Comparison of ENCODE assay signal across 10 cellular contexts in genomic region chr1:180157576-180158057, GRCh38. TPM values are rescaled to one million over a fixed set of nuclear protein-coding genes. Genes with fewer than 3 reads are reported as not detected.
DNase-seq lines count a peak whose midpoint lies in the region; ATAC-seq and TF ChIP-seq lines count a peak whose summit lies in the region.
"Had no signal": no experiment of that assay in that cellular context is flagged by ENCODE, and none has a peak within 500 bp of the region (broad histone marks: within the 10 kb centered on the region; RNA-seq: fewer than 3 reads in every experiment).

No MANE protein-coding gene starts in this region.

- H3K27ac ChIP-seq in smooth muscle cell (ENCODE audit: low read depth): no peak overlapping the region
- no peak overlapping the region for H3K27ac ChIP-seq in gastroesophageal sphincter

- TF ChIP-seq POLR2A in GM18505 (IDR thresholded peaks at IDR 0.05; ENCODE audit: borderline replicate concordance, extremely low read depth, insufficient read depth, insufficient read length) (no peak), gastroesophageal sphincter (IDR thresholded peaks at IDR 0.05) (no peak)

- WGBS in smooth muscle cell (ENCODE audit: low lambda C conversion rate): 100% methylated on average over 3 of the region's 3 CpGs
- 77 to 100% methylated on average over 2 of the region's 3 CpGs for WGBS in gastroesophageal sphincter (ENCODE audit: low coverage in 1 of 2), 2 donors

- DNase-seq in NCI-H1436 (lab: John Stamatoyannopoulos, UW) (peak; percentile 28), NCI-H1436 treated with DMSO at 0.1 percent for 48 hours (lab: John Stamatoyannopoulos, UW) (no peak), NCI-H69 (lab: John Stamatoyannopoulos, UW) (peak; percentile 95), fibroblast of peridontal ligament (ENCODE audit: extremely low read depth) (peak; percentile 15), smooth muscle cell (lab: John Stamatoyannopoulos, UW; ENCODE audit: unreplicated experiment) (no peak), midbrain (lab: John Stamatoyannopoulos, UW) (no peak)
- DNase-seq: activated CD8-positive, alpha-beta memory T cell treated with anti-CD3 and anti-CD28 coated beads, Interleukin-2, amount 50 U/mL, for 48 hours; heart left ventricle had no signal

- TF ChIP-seq CTCF in smooth muscle cell (IDR thresholded peaks at IDR 0.05; ENCODE audit: borderline replicate concordance, insufficient read depth, poor library complexity, severe bottlenecking) (no peak), gastroesophageal sphincter (IDR thresholded peaks at IDR 0.05) (no peak)

- H2AFZ ChIP-seq in smooth muscle cell (ENCODE audit: low read depth): no peak overlapping the region

- peaks cover 51% of the 10 kb centered on the region for H4K20me1 ChIP-seq in smooth muscle cell (ENCODE audit: low read depth)

- H3F3A ChIP-seq in smooth muscle cell (ENCODE audit: low read depth): no peaks in the 10 kb centered on the region

- ATAC-seq in GM18505 (IDR thresholded peaks at IDR 0.05; ENCODE audit: unreplicated experiment) (no peak), gastroesophageal sphincter (no peak)
- ATAC-seq: heart left ventricle had no signal

- H3K27me3 ChIP-seq in smooth muscle cell (ENCODE audit: low read depth): no peaks in the 10 kb centered on the region
- H3K27me3 ChIP-seq in gastroesophageal sphincter: no peaks in the 10 kb centered on the region
- H3K27me3 ChIP-seq: heart left ventricle had no signal

- H3K4me1 ChIP-seq in smooth muscle cell (ENCODE audit: low read depth) (peaks cover 7% of the 10 kb centered on the region), gastroesophageal sphincter (peaks cover 0 to 42% (median 6%) of the 10 kb centered on the region in 3 donors)

- H3K9ac ChIP-seq in smooth muscle cell (ENCODE audit: low read depth): no peak overlapping the region

- no peak for TF ChIP-seq EP300 in gastroesophageal sphincter (IDR thresholded peaks at IDR 0.05)

- no peaks in the 10 kb centered on the region for H3K9me3 ChIP-seq in smooth muscle cell (replicated peaks; ENCODE audit: low read depth)
- H3K9me3 ChIP-seq in gastroesophageal sphincter: no peaks in the 10 kb centered on the region
- H3K9me3 ChIP-seq: heart left ventricle had no signal

- H3K36me3 ChIP-seq in smooth muscle cell (ENCODE audit: low read depth) (no peaks in the 10 kb centered on the region), gastroesophageal sphincter (no peaks in the 10 kb centered on the region)
- H3K36me3 ChIP-seq: heart left ventricle had no signal

- no peak overlapping the region for H3K4me3 ChIP-seq in smooth muscle cell
- H3K4me3 ChIP-seq in gastroesophageal sphincter: no peak overlapping the region
- H3K4me3 ChIP-seq: heart left ventricle had no signal

- H3K4me2 ChIP-seq in smooth muscle cell: peak overlapping the region; percentile 99

- peaks cover 8% of the 10 kb centered on the region for H3K79me2 ChIP-seq in smooth muscle cell (ENCODE audit: low read depth)

RNA-seq across cellular contexts. Expression of gene QSOX1, which starts 2.9 kb away (rescaled TPM):
- 71.5 and 74.2 TPM in 2 replicates for total RNA-seq in smooth muscle cell
- polyA plus RNA-seq in smooth muscle cell: 75.8 and 91.2 TPM in 2 replicates
- total RNA-seq in gastroesophageal sphincter: 100 to 1,000 TPM in 2 of 4 donors, 10 to 100 TPM in 2; 71.5 to 132 (median 106) TPM

Comparison
In these comparisons a context has a peak if more than half of its experiments do, and no peak if none do; other contexts are left out.
1. DNase-seq: peak in NCI-H1436 (single experiment), NCI-H69 (single experiment) and fibroblast of peridontal ligament (single experiment); none in NCI-H1436 treated with DMSO at 0.1 percent for 48 hours (single experiment), smooth muscle cell (single experiment) and midbrain (single experiment).